In genomic region chr5:134127988-134128647, GRCh38 we compare ENCODE assay signal across 15 cellular contexts. TPM values are rescaled to one million over a fixed set of nuclear protein-coding genes. Genes with fewer than 3 reads are reported as not detected.
DNase-seq lines count a peak whose midpoint lies in the region; ATAC-seq lines count a peak whose summit lies in the region.
"Had no signal": no experiment of that assay in that cellular context is flagged by ENCODE, and none has a peak within 500 bp of the region (broad histone marks: within the 10 kb centered on the region; RNA-seq: fewer than 3 reads in every experiment).

No MANE protein-coding gene starts in this region.

- H3K9me3 Mint-ChIP-seq in activated T-cell treated with anti-CD3 and anti-CD28 coated beads, Interleukin-2, amount 50 U/mL, for 24 hours, result no peaks in the 10 kb centered on the region
- H3K9me3 Mint-ChIP-seq in IgD-negative memory B cell, result no peaks in the 10 kb centered on the region
- H3K9me3 Mint-ChIP-seq in stimulated activated effector memory CD8-positive, alpha-beta T cell treated with anti-CD3 and anti-CD28 coated beads, Interleukin-12 subunit alpha, Interleukin-12 subunit beta, amount 100 ng/mL, for 72 hours, result no peaks in the 10 kb centered on the region

- no peaks in the 10 kb centered on the region for H3K27me3 ChIP-seq in effector memory CD4-positive, alpha-beta T cell (replicated peaks; ENCODE audit: control insufficient read depth, insufficient read depth, low read length, poor library complexity, severe bottlenecking)
- H3K27me3 ChIP-seq: hepatocyte had no signal

- ATAC-seq in stimulated activated effector memory CD8-positive, alpha-beta T cell treated with anti-CD3 and anti-CD28 coated beads, Interleukin-12 subunit alpha, Interleukin-12 subunit beta, amount 100 ng/mL, for 72 hours, result no peak
- ATAC-seq: HCT116 had no signal

- H3K36me3 ChIP-seq in effector memory CD4-positive, alpha-beta T cell (ENCODE audit: control insufficient read depth, insufficient read depth, low read length), result peaks cover 29% of the 10 kb centered on the region

- H3K4me1 Mint-ChIP-seq in activated T-cell treated with anti-CD3 and anti-CD28 coated beads, Interleukin-2, amount 50 U/mL, for 24 hours (ENCODE audit: low read depth), result peaks cover 100% of the 10 kb centered on the region
- H3K4me1 Mint-ChIP-seq in IgD-negative memory B cell, result peaks cover 39 to 64% (median 41%) of the 10 kb centered on the region in 3 donors
- peaks cover 99% of the 10 kb centered on the region for H3K4me1 Mint-ChIP-seq in stimulated activated effector memory CD8-positive, alpha-beta T cell treated with anti-CD3 and anti-CD28 coated beads, Interleukin-12 subunit alpha, Interleukin-12 subunit beta, amount 100 ng/mL, for 72 hours

- no peaks in the 10 kb centered on the region for H3K9me3 ChIP-seq in effector memory CD4-positive, alpha-beta T cell (ENCODE audit: control insufficient read depth, low read length)

- no peaks in the 10 kb centered on the region for H3K27me3 Mint-ChIP-seq in activated T-cell treated with anti-CD3 and anti-CD28 coated beads, Interleukin-2, amount 50 U/mL, for 24 hours
- H3K27me3 Mint-ChIP-seq in IgD-negative memory B cell, result no peaks in the 10 kb centered on the region

- peak overlapping the region; percentile 98 for H3K27ac ChIP-seq in effector memory CD4-positive, alpha-beta T cell (ENCODE audit: insufficient read depth, low read length, poor library complexity, severe bottlenecking)
- H3K27ac ChIP-seq: hepatocyte had no signal

- peaks cover 98% of the 10 kb centered on the region for H3K4me1 ChIP-seq in effector memory CD4-positive, alpha-beta T cell (ENCODE audit: control insufficient read depth, insufficient read depth, low read length, poor library complexity, severe bottlenecking)

- H3K4me3 Mint-ChIP-seq in activated T-cell treated with anti-CD3 and anti-CD28 coated beads, Interleukin-2, amount 50 U/mL, for 24 hours, result peak overlapping the region; percentile 73
- H3K4me3 Mint-ChIP-seq in IgD-negative memory B cell, result peak overlapping the region in 1 of 4 donors; percentile 52
- H3K4me3 Mint-ChIP-seq in stimulated activated effector memory CD8-positive, alpha-beta T cell treated with anti-CD3 and anti-CD28 coated beads, Interleukin-12 subunit alpha, Interleukin-12 subunit beta, amount 100 ng/mL, for 72 hours, result peak overlapping the region; percentile 50

- peak overlapping the region; percentile 43 for H3K4me3 ChIP-seq in effector memory CD4-positive, alpha-beta T cell (ENCODE audit: insufficient read depth, low read depth, low read length, poor library complexity, severe bottlenecking)
- H3K4me3 ChIP-seq: hepatocyte had no signal

- peak overlapping the region; percentile 92 for H3K27ac Mint-ChIP-seq in activated T-cell treated with anti-CD3 and anti-CD28 coated beads, Interleukin-2, amount 50 U/mL, for 24 hours
- peak overlapping the region; percentile 97 to 99 (median 98) for H3K27ac Mint-ChIP-seq in IgD-negative memory B cell
- H3K27ac Mint-ChIP-seq in stimulated activated effector memory CD8-positive, alpha-beta T cell treated with anti-CD3 and anti-CD28 coated beads, Interleukin-12 subunit alpha, Interleukin-12 subunit beta, amount 100 ng/mL, for 72 hours, result peak overlapping the region; percentile 43

- peaks cover 95% of the 10 kb centered on the region for H3K36me3 Mint-ChIP-seq in activated T-cell treated with anti-CD3 and anti-CD28 coated beads, Interleukin-2, amount 50 U/mL, for 24 hours (ENCODE audit: low read depth)
- H3K36me3 Mint-ChIP-seq in IgD-negative memory B cell, result peaks cover 10% of the 10 kb centered on the region
- H3K36me3 Mint-ChIP-seq in stimulated activated effector memory CD8-positive, alpha-beta T cell treated with anti-CD3 and anti-CD28 coated beads, Interleukin-12 subunit alpha, Interleukin-12 subunit beta, amount 100 ng/mL, for 72 hours, result peaks cover 18% of the 10 kb centered on the region

- peak; percentile 68 for DNase-seq in activated T-cell treated with anti-CD3 and anti-CD28 coated beads, Interleukin-2, amount 50 U/mL, for 24 hours
- DNase-seq in activated T-cell treated with anti-CD3 and anti-CD28 coated beads, Interleukin-2, amount 50 U/mL, for 1 hour, result no peak
- no peak for DNase-seq in effector memory CD4-positive, alpha-beta T cell
- no peak for DNase-seq in stimulated activated effector memory CD8-positive, alpha-beta T cell treated with anti-CD3 and anti-CD28 coated beads, Interleukin-12 subunit alpha, Interleukin-12 subunit beta, amount 100 ng/mL, for 72 hours (ENCODE audit: low spot score in 2 of 2)
- DNase-seq in cerebellum (ENCODE audit: low spot score), result no peak
- no peak for DNase-seq in occipital lobe (lab: John Stamatoyannopoulos, UW)
- DNase-seq in H4 (ENCODE audit: low spot score), result no peak
- DNase-seq: activated CD4-positive, CD25-positive, alpha-beta regulatory T cell treated with anti-CD3 and anti-CD28 coated beads, Interleukin-2, amount 50 U/mL, for 72 hours; DMS53; KG1; NCI-H1436; NCI-H510A treated with DMSO at 0.1 percent for 48 hours had no signal

RNA-seq across cellular contexts. Expression of gene TCF7, which starts 13.6 kb away (rescaled TPM):
- polyA plus RNA-seq in IgD-negative memory B cell, result 41.7 TPM
- 1.5 TPM for total RNA-seq in cerebellum
- not detected for total RNA-seq in occipital lobe
- 1.5 and 2.9 TPM in 2 replicates for total RNA-seq in H4 (2014; rRNA removed; shearing (Covaris generic))

RNA-seq across cellular contexts. Expression of gene SKP1, which starts 48.6 kb away (rescaled TPM):
- 875 TPM for polyA plus RNA-seq in IgD-negative memory B cell
- total RNA-seq in cerebellum, result 167 TPM
- 178 TPM for total RNA-seq in occipital lobe
- 886 and 1,193 TPM in 2 replicates for total RNA-seq in H4 (2014; rRNA removed; shearing (Covaris generic))

Comparison
In these comparisons a context has a peak if more than half of its experiments do, and no peak if none do; other contexts are left out.
1. H3K27ac Mint-ChIP-seq: peak in every context shown above with its lines; median percentile 98 in IgD-negative memory B cell; 92 in activated T-cell treated with anti-CD3 and anti-CD28 coated beads, Interleukin-2, amount 50 U/mL, for 24 hours; 43 in stimulated activated effector memory CD8-positive, alpha-beta T cell treated with anti-CD3 and anti-CD28 coated beads, Interleukin-12 subunit alpha, Interleukin-12 subunit beta, amount 100 ng/mL, for 72 hours.